ENCODE assay signal across 8 cellular contexts in genomic region chr17:2137342-2138098, GRCh38.
DNase-seq lines count a peak whose midpoint lies in the region; ATAC-seq and TF ChIP-seq lines count a peak whose summit lies in the region.

No MANE protein-coding gene starts in this region.

- peaks cover 3% of the 10 kb centered on the region for H3K9me3 Mint-ChIP-seq in glutamatergic neuron (ENCODE audit: unreplicated experiment)

- TF ChIP-seq POLR2A in thyroid gland (IDR thresholded peaks at IDR 0.05), result no peak

- H3K36me3 Mint-ChIP-seq in glutamatergic neuron (ENCODE audit: unreplicated experiment), result no peaks in the 10 kb centered on the region

- no peak overlapping the region for H2AFZ ChIP-seq in OCI-LY1 (ENCODE audit: low read length)

- H3K4me3 ChIP-seq in AG10803 (ENCODE audit: low read length) (no peak overlapping the region), OCI-LY1 (ENCODE audit: low read depth, low read length, poor library complexity, severe bottlenecking) (peak overlapping the region; percentile 23), thyroid gland (replicated peaks in 1 of 3) (no peak overlapping the region)

- H3K4me2 ChIP-seq in OCI-LY1 (ENCODE audit: low read length), result peak overlapping the region; percentile 64

- H3K9me3 ChIP-seq in OCI-LY1 (ENCODE audit: low read length) (no peaks in the 10 kb centered on the region), thyroid gland (no peaks in the 10 kb centered on the region)

- peak overlapping the region; percentile 83 for H3K27ac Mint-ChIP-seq in glutamatergic neuron (ENCODE audit: unreplicated experiment)

- intact Hi-C loops in thyroid gland (cut with DNase I), result no loop called here

- H3K9me2 ChIP-seq in OCI-LY1 (ENCODE audit: low read depth, low read length), result no peaks in the 10 kb centered on the region

- peaks cover 2% of the 10 kb centered on the region for H3K27me3 Mint-ChIP-seq in glutamatergic neuron (ENCODE audit: unreplicated experiment)

- H3K4me1 ChIP-seq in OCI-LY1 (ENCODE audit: insufficient read depth, low read length, severe bottlenecking), result peaks cover 41% of the 10 kb centered on the region
- H3K4me1 ChIP-seq in thyroid gland, result peaks cover 46 to 54% of the 10 kb centered on the region in 2 donors

- no peaks in the 10 kb centered on the region; the same call in 1 of the 2 replicates for H3F3A ChIP-seq in OCI-LY1 (ENCODE audit: insufficient read depth, low read length)

- peak overlapping the region; percentile 82 for H3K27ac ChIP-seq in OCI-LY1 (ENCODE audit: low read depth, low read length, poor library complexity, severe bottlenecking)
- H3K27ac ChIP-seq in thyroid gland, result peak overlapping the region; percentile 56 to 59 (median 57)

- peak overlapping the region; percentile 18; the same call in 1 of the 2 replicates for H3K9ac ChIP-seq in OCI-LY1 (ENCODE audit: low read length)

- TF ChIP-seq CTCF in AG10803 (conservative IDR thresholded peaks at IDR 0.05; ENCODE audit: low read length), result no peak
- no peak for TF ChIP-seq CTCF in OCI-LY1 (IDR thresholded peaks at IDR 0.05; ENCODE audit: low read length)
- TF ChIP-seq CTCF in glutamatergic neuron (IDR thresholded peaks at IDR 0.05; ENCODE audit: partially characterized antibody, unreplicated experiment), result no peak
- TF ChIP-seq CTCF in thyroid gland (IDR thresholded peaks at IDR 0.05), result no peak

- peak; percentile 51 for ATAC-seq in GM19324 (IDR thresholded peaks at IDR 0.05; ENCODE audit: low FRiP score, unreplicated experiment)
- ATAC-seq in GM19455 (IDR thresholded peaks at IDR 0.05; ENCODE audit: unreplicated experiment), result no peak

- H3K27me3 ChIP-seq in OCI-LY1 (ENCODE audit: insufficient read depth, low read length) (no peaks in the 10 kb centered on the region), thyroid gland (no peaks in the 10 kb centered on the region)

- H3K4me1 Mint-ChIP-seq in glutamatergic neuron (ENCODE audit: low read depth, unreplicated experiment), result peaks cover 17% of the 10 kb centered on the region

- DNase-seq in AG10803 (ENCODE audit: low read depth) (peak; percentile 83), glutamatergic neuron (no peak), thyroid gland (peak; percentile 35 to 38), hippocampal formation (lab: John Stamatoyannopoulos, UW) (no peak), DMS114 treated with DMSO at 0.1 percent for 48 hours (lab: John Stamatoyannopoulos, UW; ENCODE audit: unreplicated experiment) (no peak)

- 63 to 72% methylated on average over 11 of the region's 11 CpGs for WGBS in thyroid gland, 2 donors

- no peaks in the 10 kb centered on the region for H3K36me3 ChIP-seq in OCI-LY1 (ENCODE audit: insufficient read depth, low read length)
- H3K36me3 ChIP-seq in thyroid gland, result no peaks in the 10 kb centered on the region

- no peaks in the 10 kb centered on the region for H3K79me2 ChIP-seq in OCI-LY1 (ENCODE audit: insufficient read depth, low read length)

- no peaks in the 10 kb centered on the region for H4K20me1 ChIP-seq in OCI-LY1 (ENCODE audit: insufficient read depth, low read length)

- H3K4me3 Mint-ChIP-seq in glutamatergic neuron (ENCODE audit: unreplicated experiment), result peak overlapping the region; percentile 3

Comparison
In these comparisons a context has a peak if more than half of its experiments do, and no peak if none do; other contexts are left out.
1. DNase-seq: peak in AG10803 (single experiment) and thyroid gland (2 of 2); none in glutamatergic neuron (single experiment), hippocampal formation (0 of 2) and DMS114 treated with DMSO at 0.1 percent for 48 hours (single experiment).